ENCODE assay signal across 13 cellular contexts in genomic region chr6:68728124-68728523, GRCh38.
"Had no signal": no experiment of that assay in that cellular context is flagged by ENCODE, and none has a peak within 500 bp of the region (broad histone marks: within the 10 kb centered on the region; RNA-seq: fewer than 3 reads in every experiment).

No MANE protein-coding gene starts in this region.

- H3K4me3 Mint-ChIP-seq: stimulated activated effector memory CD8-positive, alpha-beta T cell treated with anti-CD3 and anti-CD28 coated beads, Interleukin-12 subunit alpha, Interleukin-12 subunit beta, amount 100 ng/mL, for 72 hours; T-helper 1 cell treated with Interleukin-12 subunit alpha and Interleukin-12 subunit beta and Interleukin-4 antibody, amounts not matched to agents 30 μg/mL and 1 μg/mL, for 36 hours had no signal

- H3K4me1 ChIP-seq: esophagus muscularis mucosa, gastrocnemius medialis, thyroid gland had no signal

- H3K4me3 ChIP-seq: adrenal gland, esophagus muscularis mucosa, gastrocnemius medialis, thyroid gland had no signal

- H3K9me3 Mint-ChIP-seq: T-helper 1 cell treated with Interleukin-12 subunit alpha and Interleukin-12 subunit beta and Interleukin-4 antibody, amounts not matched to agents 30 μg/mL and 1 μg/mL, for 36 hours had no signal

- H3K27ac ChIP-seq: adrenal gland, brain microvascular endothelial cell, esophagus muscularis mucosa, gastrocnemius medialis, thyroid gland had no signal

- ATAC-seq: activated CD4-positive, CD25-positive, alpha-beta regulatory T cell treated with anti-CD3 and anti-CD28 coated beads, Interleukin-2, amount 50 U/mL, for 24 hours; gastrocnemius medialis; stimulated activated effector memory CD8-positive, alpha-beta T cell treated with anti-CD3 and anti-CD28 coated beads, Interleukin-12 subunit alpha, Interleukin-12 subunit beta, amount 100 ng/mL, for 72 hours had no signal

- DNase-seq: activated CD4-positive, alpha-beta T cell treated with anti-CD3 and anti-CD28 coated beads, Interleukin-2, amount 50 U/mL, for 4 hours; activated naive CD4-positive, alpha-beta T cell treated with anti-CD3 and anti-CD28 coated beads, Interleukin-2, amount 50 U/mL, for 16 hours; activated T-cell treated with anti-CD3 and anti-CD28 coated beads, Interleukin-2, amount 50 U/mL, for 1 hour; brain microvascular endothelial cell; gastrocnemius medialis; midbrain; small intestine; thyroid gland had no signal

- H3K27ac Mint-ChIP-seq: stimulated activated effector memory CD8-positive, alpha-beta T cell treated with anti-CD3 and anti-CD28 coated beads, Interleukin-12 subunit alpha, Interleukin-12 subunit beta, amount 100 ng/mL, for 72 hours; T-helper 1 cell treated with Interleukin-12 subunit alpha and Interleukin-12 subunit beta and Interleukin-4 antibody, amounts not matched to agents 30 μg/mL and 1 μg/mL, for 36 hours had no signal

- H3K36me3 ChIP-seq: adrenal gland, brain microvascular endothelial cell, esophagus muscularis mucosa, gastrocnemius medialis, thyroid gland had no signal

- H3K27me3 ChIP-seq: adrenal gland, brain microvascular endothelial cell, esophagus muscularis mucosa, gastrocnemius medialis, thyroid gland had no signal

- H3K4me1 Mint-ChIP-seq: stimulated activated effector memory CD8-positive, alpha-beta T cell treated with anti-CD3 and anti-CD28 coated beads, Interleukin-12 subunit alpha, Interleukin-12 subunit beta, amount 100 ng/mL, for 72 hours had no signal

- H3K36me3 Mint-ChIP-seq: stimulated activated effector memory CD8-positive, alpha-beta T cell treated with anti-CD3 and anti-CD28 coated beads, Interleukin-12 subunit alpha, Interleukin-12 subunit beta, amount 100 ng/mL, for 72 hours had no signal

- H3K9me3 ChIP-seq: adrenal gland, esophagus muscularis mucosa, gastrocnemius medialis, thyroid gland had no signal
